8 cellular contexts compared by ENCODE assay signal in the genomic region with DNA sequence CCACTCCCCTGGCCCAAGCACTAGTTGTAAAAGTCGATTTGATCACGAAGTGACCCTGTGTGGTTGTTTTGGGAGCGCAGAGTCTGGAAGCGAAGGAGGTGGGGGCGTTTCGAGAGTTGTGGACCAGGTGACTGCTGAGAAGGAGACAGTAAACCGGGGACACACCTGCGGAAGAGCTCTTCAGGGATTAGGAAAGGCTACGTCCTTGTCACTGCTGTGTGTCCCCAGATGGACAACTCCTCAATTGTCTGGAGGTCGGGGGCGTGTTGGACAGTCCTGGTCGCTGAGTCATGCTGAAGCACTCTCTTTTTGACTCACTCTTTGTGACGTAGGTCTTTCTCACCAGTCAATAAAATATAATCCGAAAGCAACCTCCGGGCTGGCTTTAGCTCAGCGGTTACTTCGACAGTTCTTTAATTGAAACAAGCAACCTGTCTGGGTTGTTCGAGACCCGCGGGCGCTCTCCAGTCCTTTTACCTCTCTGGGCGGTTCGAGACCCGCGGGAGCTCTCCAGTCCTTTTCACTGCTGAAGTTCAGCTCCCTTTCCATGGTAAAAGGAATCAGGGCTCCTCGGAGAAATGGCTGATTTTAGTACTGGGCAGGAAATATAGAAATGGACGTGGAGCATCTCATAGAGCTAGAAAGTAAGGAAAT. TPM values are rescaled to one million over a fixed set of nuclear protein-coding genes. Genes with fewer than 3 reads are reported as not detected.
A peak's percentile ranks its signal among the peaks of the same experiment; 100 is the strongest.
DNase-seq lines count a peak whose midpoint lies in the region; ATAC-seq and TF ChIP-seq lines count a peak whose summit lies in the region.

No MANE protein-coding gene starts in this region.

- peaks cover 4% of the 10 kb centered on the region for H3K36me3 Mint-ChIP-seq in natural killer cell treated with Interleukin-12 subunit alpha and Interleukin-12 subunit beta and Interleukin-15 and Interleukin-18, amount 100 ng/mL, for 72 hours

- H3K4me1 Mint-ChIP-seq in natural killer cell treated with Interleukin-12 subunit alpha and Interleukin-12 subunit beta and Interleukin-15 and Interleukin-18, amount 100 ng/mL, for 72 hours (ENCODE audit: low read depth in 2 of 2) = peaks cover 22 to 29% of the 10 kb centered on the region in 2 donors

- no peaks in the 10 kb centered on the region for H3K27me3 Mint-ChIP-seq in natural killer cell treated with Interleukin-12 subunit alpha and Interleukin-12 subunit beta and Interleukin-15 and Interleukin-18, amount 100 ng/mL, for 72 hours

- DNase-seq in DMS153 (lab: John Stamatoyannopoulos, UW) = peak; percentile 76
- DNase-seq in KBM-7 = peak; percentile 99
- DNase-seq in RPMI8226 = peak; percentile 97
- DNase-seq in activated effector memory CD4-positive, alpha-beta T cell treated with Interleukin-2 at 50 U/mL for 16 hours = peak; percentile 72
- peak; percentile 97 for DNase-seq in fibroblast of pulmonary artery (ENCODE audit: low read depth)
- DNase-seq in natural killer cell treated with Interleukin-12 subunit alpha and Interleukin-12 subunit beta and Interleukin-15 and Interleukin-18, amount 100 ng/mL, for 72 hours (ENCODE audit: low spot score) = peak; percentile 92
- DNase-seq in stimulated activated naive CD4-positive, alpha-beta T cell (lab: John Stamatoyannopoulos, UW) = peak; percentile 61 to 94 (median 74)

- no peaks in the 10 kb centered on the region for H3K9me3 Mint-ChIP-seq in natural killer cell treated with Interleukin-12 subunit alpha and Interleukin-12 subunit beta and Interleukin-15 and Interleukin-18, amount 100 ng/mL, for 72 hours

- H3K4me3 Mint-ChIP-seq in natural killer cell treated with Interleukin-12 subunit alpha and Interleukin-12 subunit beta and Interleukin-15 and Interleukin-18, amount 100 ng/mL, for 72 hours = peak overlapping the region; percentile 98

- ATAC-seq in GM21737 (IDR thresholded peaks at IDR 0.05; ENCODE audit: unreplicated experiment) = peak; percentile 80
- ATAC-seq in natural killer cell treated with Interleukin-12 subunit alpha and Interleukin-12 subunit beta and Interleukin-15 and Interleukin-18, amount 100 ng/mL, for 72 hours = peak; percentile 96

- no peak for TF ChIP-seq CTCF in fibroblast of pulmonary artery (IDR thresholded peaks at IDR 0.05; ENCODE audit: low read length, missing control alignments)

- H3K27ac Mint-ChIP-seq in natural killer cell treated with Interleukin-12 subunit alpha and Interleukin-12 subunit beta and Interleukin-15 and Interleukin-18, amount 100 ng/mL, for 72 hours = peak overlapping the region; percentile 97 to 98

- H3K4me3 ChIP-seq in fibroblast of pulmonary artery (replicated peaks; ENCODE audit: low read depth, low read length) = peak overlapping the region; percentile 52

- in situ Hi-C loops in KBM-7 (cut with MboI; ENCODE audit: low pct_unique_long_range_greater_than_20kb, low sequenced_read_pairs) = loop anchor here (10.0 to 25.0 kb wide), 2 partner anchors 346 to 474 kb away; partner anchors contain the start of gene SLC4A9

RNA-seq across cellular contexts. Expression of gene ZMAT2, which starts 10.8 kb away (rescaled TPM):
- total RNA-seq in natural killer cell treated with Interleukin-12 subunit alpha and Interleukin-12 subunit beta and Interleukin-15 and Interleukin-18, amount 100 ng/mL, for 72 hours = 10 to 100 TPM; 57.0 to 62.1 TPM

RNA-seq across cellular contexts. Expression of gene HARS2, which starts 19.8 kb away (rescaled TPM):
- total RNA-seq in natural killer cell treated with Interleukin-12 subunit alpha and Interleukin-12 subunit beta and Interleukin-15 and Interleukin-18, amount 100 ng/mL, for 72 hours = 10 to 100 TPM; 28.2 to 33.9 TPM

RNA-seq across cellular contexts. Expression of gene HARS1, which starts 19.9 kb away (rescaled TPM):
- total RNA-seq in natural killer cell treated with Interleukin-12 subunit alpha and Interleukin-12 subunit beta and Interleukin-15 and Interleukin-18, amount 100 ng/mL, for 72 hours = 100 to 1,000 TPM; 104 to 113 TPM

RNA-seq across cellular contexts. Expression of gene DND1, which starts 37.6 kb away (rescaled TPM):
- 1 to 10 TPM; 3.3 to 7.8 TPM for total RNA-seq in natural killer cell treated with Interleukin-12 subunit alpha and Interleukin-12 subunit beta and Interleukin-15 and Interleukin-18, amount 100 ng/mL, for 72 hours

RNA-seq across cellular contexts. Expression of gene WDR55, which starts 46.3 kb away (rescaled TPM):
- 10 to 100 TPM; 43.7 to 52.7 TPM for total RNA-seq in natural killer cell treated with Interleukin-12 subunit alpha and Interleukin-12 subunit beta and Interleukin-15 and Interleukin-18, amount 100 ng/mL, for 72 hours

Comparison
In these comparisons a context has a peak if more than half of its experiments do, and no peak if none do; other contexts are left out.
1. Peak in every context shown above with its lines: DNase-seq, ATAC-seq and H3K4me3 ChIP-seq.